In genomic region chr7:66558660-66559465, GRCh38 we compare ENCODE assay signal across 13 cellular contexts.
DNase-seq lines count a peak whose midpoint lies in the region; ATAC-seq and TF ChIP-seq lines count a peak whose summit lies in the region.
"Had no signal": no experiment of that assay in that cellular context is flagged by ENCODE, and none has a peak within 500 bp of the region (broad histone marks: within the 10 kb centered on the region; RNA-seq: fewer than 3 reads in every experiment).

No MANE protein-coding gene starts in this region.

- H4K20me1 ChIP-seq in neural progenitor cell (ENCODE audit: low read depth): peaks cover 49% of the 10 kb centered on the region

- BruUV-seq in Panc1 (replicated peaks; lab: Mats Ljungman, UMichigan): no TSS peak

- H3K27me3 Mint-ChIP-seq in neural progenitor cell (ENCODE audit: insufficient read depth, low read depth): no peaks in the 10 kb centered on the region

- H3K27ac Mint-ChIP-seq in neural progenitor cell: no peak overlapping the region

- H3K4me1 Mint-ChIP-seq in neural progenitor cell: no peaks in the 10 kb centered on the region

- DNase-seq in DMS53 (lab: John Stamatoyannopoulos, UW) (peak; percentile 39), DMS53 treated with DMSO at 0.1 percent for 48 hours (lab: John Stamatoyannopoulos, UW; ENCODE audit: unreplicated experiment) (no peak), Panc1 (ENCODE audit: low read depth, low spot score) (no peak), dorsolateral prefrontal cortex (peak in 3 of 10 donors; percentile 11 to 41 (median 40)), neural progenitor cell (ENCODE audit: low spot score) (no peak)
- no peak for DNase-seq in stimulated activated CD4-positive, alpha-beta T cell treated with anti-CD3 and anti-CD28 coated beads, Interleukin-2, amount 100 ng/mL, for 48 hours
- DNase-seq: activated gamma-delta T cell treated with Interleukin-2 at 50 U/mL for 16 hours, cortex of kidney, kidney glomerular epithelial cell, NCI-H1930 had no signal

- H3K36me3 ChIP-seq in Panc1 (ENCODE audit: control insufficient read depth, insufficient read depth, low read length) (peaks cover 6% of the 10 kb centered on the region), neural progenitor cell (no peaks in the 10 kb centered on the region)

- peak; percentile 76 for ATAC-seq in Panc1
- no peak for ATAC-seq in HG03442 (IDR thresholded peaks at IDR 0.05; ENCODE audit: unreplicated experiment)
- no peak for ATAC-seq in HG03039 (IDR thresholded peaks at IDR 0.05; ENCODE audit: unreplicated experiment)

- peaks cover 11% of the 10 kb centered on the region for H3K4me1 ChIP-seq in Panc1 (ENCODE audit: control insufficient read depth, insufficient read depth, low read length)
- no peaks in the 10 kb centered on the region for H3K4me1 ChIP-seq in neural progenitor cell

- no peaks in the 10 kb centered on the region for H3K9me3 ChIP-seq in Panc1 (ENCODE audit: control insufficient read depth, insufficient read depth, low read depth, low read length)
- H3K9me3 ChIP-seq in neural progenitor cell (ENCODE audit: low read depth): no peaks in the 10 kb centered on the region
- H3K9me3 ChIP-seq: neutrophil had no signal

- H3K36me3 Mint-ChIP-seq in neural progenitor cell: peaks cover 20% of the 10 kb centered on the region

- no peak overlapping the region for H3K27ac ChIP-seq in Panc1 (ENCODE audit: low read length)
- peak overlapping the region in 52 of 59 donors; percentile 4 to 81 (median 54) for H3K27ac ChIP-seq in dorsolateral prefrontal cortex
- H3K27ac ChIP-seq in neural progenitor cell: peak overlapping the region; percentile 70
- H3K27ac ChIP-seq: neutrophil had no signal

- H3K4me3 Mint-ChIP-seq in neural progenitor cell: no peak overlapping the region

- POLR2A ChIA-PET in Panc1 (lab: Charles Lee): no interaction called here

- CTCF ChIA-PET in Panc1 (lab: Charles Lee): no interaction called here

- intact Hi-C loops in Panc1 (cut with micrococcal nuclease; ENCODE audit: unreplicated experiment): no loop called here
- intact Hi-C loops in dorsolateral prefrontal cortex (cut with DNase I): loop anchor here (5.0 to 10.0 kb wide), 5 partner anchors 33 to 446 kb away; no protein-coding TSS in a partner anchor

- H3K4me2 ChIP-seq in neural progenitor cell: no peak overlapping the region

- TF ChIP-seq CTCF in Panc1 (IDR thresholded peaks at IDR 0.05) (no peak), dorsolateral prefrontal cortex (IDR thresholded peaks at IDR 0.05 in 54 of 56, conservative IDR thresholded peaks at IDR 0.05 in 2 of 56; ENCODE audit: low read depth in 1 of 56, partially characterized antibody in 56 of 56) (no peak), neural progenitor cell (IDR thresholded peaks at IDR 0.05) (no peak)

- in situ Hi-C loops in Panc1 (cut with HindIII; ENCODE audit: low pct_unique_long_range_greater_than_20kb, low sequenced_read_pairs): no loop called here

- no peaks in the 10 kb centered on the region for H3K9me3 Mint-ChIP-seq in neural progenitor cell

- H3K4me3 ChIP-seq in Panc1 (ENCODE audit: low read depth in 2 of 2, low read length in 2 of 2) (no peak overlapping the region), dorsolateral prefrontal cortex (no peak overlapping the region), neural progenitor cell (no peak overlapping the region)

- no peaks in the 10 kb centered on the region for H3K27me3 ChIP-seq in Panc1 (ENCODE audit: control insufficient read depth, insufficient read depth, low read length)
- no peaks in the 10 kb centered on the region for H3K27me3 ChIP-seq in dorsolateral prefrontal cortex
- H3K27me3 ChIP-seq in neural progenitor cell: no peaks in the 10 kb centered on the region
- H3K27me3 ChIP-seq: neutrophil had no signal

- H3K79me2 ChIP-seq in neural progenitor cell (ENCODE audit: low read depth): peaks cover 50% of the 10 kb centered on the region

- no peak overlapping the region for H2AFZ ChIP-seq in neural progenitor cell (replicated peaks)

- peaks cover 8% of the 10 kb centered on the region for H3F3A ChIP-seq in neural progenitor cell (ENCODE audit: low read depth)

- no peak overlapping the region for H3K9ac ChIP-seq in neural progenitor cell
